Comparison of ENCODE assay signal across 18 cellular contexts in genomic region chr5:176590035-176590729, GRCh38. TPM values are rescaled to one million over a fixed set of nuclear protein-coding genes. Genes with fewer than 3 reads are reported as not detected.
A peak's percentile ranks its signal among the peaks of the same experiment; 100 is the strongest.
DNase-seq lines count a peak whose midpoint lies in the region; ATAC-seq and TF ChIP-seq lines count a peak whose summit lies in the region.
"Had no signal": no experiment of that assay in that cellular context is flagged by ENCODE, and none has a peak within 500 bp of the region (broad histone marks: within the 10 kb centered on the region; RNA-seq: fewer than 3 reads in every experiment).

No MANE protein-coding gene starts in this region.

- H3K4me3 Mint-ChIP-seq in nephron progenitor cell, result no peak overlapping the region
- H3K4me3 Mint-ChIP-seq in activated T-cell treated with anti-CD3 and anti-CD28 coated beads, Interleukin-2, amount 50 U/mL, for 72 hours, result no peak overlapping the region
- H3K4me3 Mint-ChIP-seq: CD4-positive, CD25-positive, alpha-beta regulatory T cell had no signal

- TF ChIP-seq CTCF in nephron progenitor cell (IDR thresholded peaks at IDR 0.05), result no peak

- H3K9me3 Mint-ChIP-seq in nephron progenitor cell, result peaks cover 17% of the 10 kb centered on the region
- H3K9me3 Mint-ChIP-seq in activated T-cell treated with anti-CD3 and anti-CD28 coated beads, Interleukin-2, amount 50 U/mL, for 72 hours, result peaks cover 2 to 4% of the 10 kb centered on the region in 2 donors

- H3K27me3 Mint-ChIP-seq in nephron progenitor cell (ENCODE audit: low read depth, poor library complexity), result peaks cover 9% of the 10 kb centered on the region
- no peaks in the 10 kb centered on the region for H3K27me3 Mint-ChIP-seq in activated T-cell treated with anti-CD3 and anti-CD28 coated beads, Interleukin-2, amount 50 U/mL, for 72 hours (ENCODE audit: low read depth)
- H3K27me3 Mint-ChIP-seq: CD4-positive, CD25-positive, alpha-beta regulatory T cell had no signal

- H3K36me3 Mint-ChIP-seq in nephron progenitor cell (ENCODE audit: low read depth), result no peaks in the 10 kb centered on the region
- peaks cover 0 to 6% of the 10 kb centered on the region in 2 donors for H3K36me3 Mint-ChIP-seq in activated T-cell treated with anti-CD3 and anti-CD28 coated beads, Interleukin-2, amount 50 U/mL, for 72 hours (ENCODE audit: insufficient read depth in 2 of 2)
- H3K36me3 Mint-ChIP-seq: CD4-positive, CD25-positive, alpha-beta regulatory T cell had no signal

- peak; percentile 29 to 67 for DNase-seq in SHP77 (lab: John Stamatoyannopoulos, UW)
- DNase-seq in SHP77 treated with DMSO at 0.1 percent for 48 hours (lab: John Stamatoyannopoulos, UW), result no peak
- DNase-seq in NCI-H2029 treated with DMSO at 0.1 percent for 48 hours (lab: John Stamatoyannopoulos, UW), result peak; percentile 58
- DNase-seq in ecto neural progenitor cell (ENCODE audit: low spot score), result peak; percentile 36
- DNase-seq in RPMI8226, result no peak
- DNase-seq in activated T-cell treated with anti-CD3 and anti-CD28 coated beads, Interleukin-2, amount 50 U/mL, for 48 hours, result no peak
- no peak for DNase-seq in nephron progenitor cell
- DNase-seq in activated T-cell treated with anti-CD3 and anti-CD28 coated beads, Interleukin-2, amount 50 U/mL, for 72 hours, result no peak
- DNase-seq: Calu3; CD4-positive, CD25-positive, alpha-beta regulatory T cell; GF-D8; GM23248; MG63; NCI-H2081 treated with DMSO at 0.1 percent for 48 hours had no signal

- H3K27ac Mint-ChIP-seq in nephron progenitor cell, result no peak overlapping the region
- H3K27ac Mint-ChIP-seq in activated T-cell treated with anti-CD3 and anti-CD28 coated beads, Interleukin-2, amount 50 U/mL, for 72 hours, result no peak overlapping the region
- H3K27ac Mint-ChIP-seq: CD4-positive, CD25-positive, alpha-beta regulatory T cell had no signal

- no peaks in the 10 kb centered on the region for H3K4me1 Mint-ChIP-seq in nephron progenitor cell
- no peaks in the 10 kb centered on the region for H3K4me1 Mint-ChIP-seq in activated T-cell treated with anti-CD3 and anti-CD28 coated beads, Interleukin-2, amount 50 U/mL, for 72 hours (ENCODE audit: low read depth)

- ATAC-seq in activated T-cell treated with anti-CD3 and anti-CD28 coated beads, Interleukin-2, amount 50 U/mL, for 72 hours (replicated peaks in 1 of 2), result no peak
- ATAC-seq: A549, SK-N-SH treated with all-trans-retinoic acid at 6 μM for 48 hours had no signal

RNA-seq across cellular contexts. Expression of gene GPRIN1, which starts 19.8 kb away (rescaled TPM):
- 1 to 10 TPM; 1.4 to 2.0 TPM for total RNA-seq in activated T-cell treated with anti-CD3 and anti-CD28 coated beads, Interleukin-2, amount 50 U/mL, for 72 hours

RNA-seq across cellular contexts. Expression of gene SNCB, which starts 40.2 kb away (rescaled TPM):
- total RNA-seq in activated T-cell treated with anti-CD3 and anti-CD28 coated beads, Interleukin-2, amount 50 U/mL, for 72 hours, result under 1 TPM in 1 of 2 donors, not detected in 1; 0.81 TPM
- total RNA-seq: Calu3; CD4-positive, CD25-positive, alpha-beta regulatory T cell; GM23248; T-helper 1 cell treated with Interleukin-12 subunit alpha and Interleukin-12 subunit beta and Interleukin-4 antibody, amounts not matched to agents 30 ng/mL and 1 ng/mL, for 36 hours had no signal

RNA-seq across cellular contexts. Expression of gene EIF4E1B, which starts 40.3 kb away (rescaled TPM):
- not detected for total RNA-seq in activated T-cell treated with anti-CD3 and anti-CD28 coated beads, Interleukin-2, amount 50 U/mL, for 72 hours
- total RNA-seq: Calu3; CD4-positive, CD25-positive, alpha-beta regulatory T cell; GM23248; NCI-H460; T-helper 1 cell treated with Interleukin-12 subunit alpha and Interleukin-12 subunit beta and Interleukin-4 antibody, amounts not matched to agents 30 ng/mL and 1 ng/mL, for 36 hours had no signal

RNA-seq across cellular contexts. Expression of gene CDHR2, which starts 41.0 kb away (rescaled TPM):
- under 1 TPM; 0.67 to 0.81 TPM for total RNA-seq in activated T-cell treated with anti-CD3 and anti-CD28 coated beads, Interleukin-2, amount 50 U/mL, for 72 hours
- total RNA-seq: GM23248, NCI-H460 had no signal

RNA-seq across cellular contexts. Expression of gene RNF44, which starts 53.0 kb away (rescaled TPM):
- 10 to 100 TPM; 93.0 to 93.6 TPM for total RNA-seq in activated T-cell treated with anti-CD3 and anti-CD28 coated beads, Interleukin-2, amount 50 U/mL, for 72 hours

Comparison
In these comparisons a context has a peak if more than half of its experiments do, and no peak if none do; other contexts are left out.
1. DNase-seq: peak in SHP77 (2 of 2), NCI-H2029 treated with DMSO at 0.1 percent for 48 hours (single experiment) and ecto neural progenitor cell (single experiment); none in SHP77 treated with DMSO at 0.1 percent for 48 hours (single experiment), RPMI8226 (single experiment), activated T-cell treated with anti-CD3 and anti-CD28 coated beads, Interleukin-2, amount 50 U/mL, for 48 hours (0 of 2), nephron progenitor cell (single experiment) and activated T-cell treated with anti-CD3 and anti-CD28 coated beads, Interleukin-2, amount 50 U/mL, for 72 hours (0 of 2).